In the genomic region with DNA sequence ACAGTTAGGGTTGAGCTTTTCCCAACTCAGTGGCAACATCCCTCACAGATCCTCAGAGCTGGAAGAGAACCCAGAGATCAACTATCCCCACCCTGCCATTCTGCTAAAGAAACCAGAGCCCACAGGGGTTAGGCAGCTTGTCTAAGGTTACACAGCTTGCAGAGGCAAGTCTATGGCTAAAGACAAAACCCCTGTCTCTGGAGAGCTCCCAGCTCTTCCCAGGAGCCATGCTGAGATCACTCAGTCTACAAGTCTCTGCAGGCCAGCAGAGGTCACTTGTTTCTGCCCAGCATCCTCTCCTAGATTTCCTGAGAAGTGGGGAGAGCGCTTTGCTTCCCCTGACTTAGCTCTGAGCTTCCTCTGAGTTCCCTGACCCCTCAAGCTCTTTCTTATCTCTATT, we compare ENCODE assay signal across 21 cellular contexts. TPM values are rescaled to one million over a fixed set of nuclear protein-coding genes. Genes with fewer than 3 reads are reported as not detected.
DNase-seq lines count a peak whose midpoint lies in the region; ATAC-seq and TF ChIP-seq lines count a peak whose summit lies in the region.
"Had no signal": no experiment of that assay in that cellular context is flagged by ENCODE, and none has a peak within 500 bp of the region (broad histone marks: within the 10 kb centered on the region; RNA-seq: fewer than 3 reads in every experiment).

No MANE protein-coding gene starts in this region.

- TF ChIP-seq CTCF in WERI-Rb-1 (IDR thresholded peaks at IDR 0.05; ENCODE audit: low read depth, low read length) (peak; percentile 34; the same call in 1 of the 2 replicates), foreskin keratinocyte (conservative IDR thresholded peaks at IDR 0.05) (peak; percentile 37)

- no peaks in the 10 kb centered on the region for H3K9me3 ChIP-seq in WERI-Rb-1 (ENCODE audit: severe bottlenecking)
- H3K9me3 ChIP-seq: HAP-1, tibial nerve had no signal

- H3K36me3 Mint-ChIP-seq in stimulated activated effector memory CD8-positive, alpha-beta T cell treated with anti-CD3 and anti-CD28 coated beads, Interleukin-12 subunit alpha, Interleukin-12 subunit beta, amount 100 ng/mL, for 72 hours, result no peaks in the 10 kb centered on the region
- H3K36me3 Mint-ChIP-seq: IgD-negative memory B cell had no signal

- DNase-seq in NCI-H2171 treated with DMSO at 0.1 percent for 48 hours (lab: John Stamatoyannopoulos, UW), result peak; percentile 49
- DNase-seq in NCI-H2171 (lab: John Stamatoyannopoulos, UW), result no peak
- peak; percentile 40 for DNase-seq in WERI-Rb-1
- DNase-seq in foreskin keratinocyte, result peak; percentile 49 to 72
- DNase-seq in stimulated activated effector memory CD8-positive, alpha-beta T cell treated with anti-CD3 and anti-CD28 coated beads, Interleukin-12 subunit alpha, Interleukin-12 subunit beta, amount 100 ng/mL, for 72 hours (ENCODE audit: low spot score in 2 of 2), result no peak
- no peak for DNase-seq in Kasumi-1 (lab: John Stamatoyannopoulos, UW)
- DNase-seq in NCI-H1694 treated with DMSO at 0.1 percent for 48 hours (lab: John Stamatoyannopoulos, UW), result no peak
- DNase-seq in stimulated activated CD4-positive, alpha-beta T cell treated with anti-CD3 and anti-CD28 coated beads, Interleukin-4, amount 100 ng/mL, for 24 hours, result no peak
- DNase-seq: 8988T; activated CD8-positive, alpha-beta T cell treated with anti-CD3 and anti-CD28 coated beads for 36 hours; CD4-positive, alpha-beta T cell; NCI-H1436 treated with DMSO at 0.1 percent for 48 hours; NCI-H524 treated with DMSO at 0.1 percent for 48 hours; stimulated activated CD4-positive, alpha-beta T cell treated with anti-CD3 and anti-CD28 coated beads, Interleukin-4, amount 100 ng/mL, for 1 hour; SW 1271 had no signal

- no peaks in the 10 kb centered on the region; the same call in 1 of the 2 replicates for H3K36me3 ChIP-seq in WERI-Rb-1
- H3K36me3 ChIP-seq: HAP-1, tibial nerve had no signal

- H3K27me3 ChIP-seq in WERI-Rb-1 (ENCODE audit: insufficient read depth, low read depth, severe bottlenecking), result no peaks in the 10 kb centered on the region
- peaks cover 10% of the 10 kb centered on the region for H3K27me3 ChIP-seq in foreskin keratinocyte
- H3K27me3 ChIP-seq: tibial nerve had no signal

- H3K4me1 Mint-ChIP-seq in stimulated activated effector memory CD8-positive, alpha-beta T cell treated with anti-CD3 and anti-CD28 coated beads, Interleukin-12 subunit alpha, Interleukin-12 subunit beta, amount 100 ng/mL, for 72 hours, result peaks cover 13% of the 10 kb centered on the region
- H3K4me1 Mint-ChIP-seq: activated T-helper 17 cell treated with anti-CD3 and anti-CD28 coated beads, Interleukin-2, amount 50 U/mL, for 72 hours had no signal

- H3K4me1 ChIP-seq in foreskin keratinocyte, result no peaks in the 10 kb centered on the region
- H3K4me1 ChIP-seq: HAP-1 had no signal

- peak; percentile 63 for ATAC-seq in foreskin keratinocyte
- ATAC-seq in stimulated activated effector memory CD8-positive, alpha-beta T cell treated with anti-CD3 and anti-CD28 coated beads, Interleukin-12 subunit alpha, Interleukin-12 subunit beta, amount 100 ng/mL, for 72 hours, result no peak
- ATAC-seq: activated CD8-positive, alpha-beta T cell treated with anti-CD3 and anti-CD28 coated beads for 36 hours; activated T-helper 17 cell treated with anti-CD3 and anti-CD28 coated beads, Interleukin-2, amount 50 U/mL, for 72 hours; sciatic nerve had no signal

- H3K27ac Mint-ChIP-seq in stimulated activated effector memory CD8-positive, alpha-beta T cell treated with anti-CD3 and anti-CD28 coated beads, Interleukin-12 subunit alpha, Interleukin-12 subunit beta, amount 100 ng/mL, for 72 hours, result peak overlapping the region; percentile 45
- H3K27ac Mint-ChIP-seq: activated CD8-positive, alpha-beta T cell treated with anti-CD3 and anti-CD28 coated beads for 36 hours; activated T-helper 17 cell treated with anti-CD3 and anti-CD28 coated beads, Interleukin-2, amount 50 U/mL, for 72 hours; CD4-positive, alpha-beta T cell; IgD-negative memory B cell had no signal

- H3K4me3 Mint-ChIP-seq in stimulated activated effector memory CD8-positive, alpha-beta T cell treated with anti-CD3 and anti-CD28 coated beads, Interleukin-12 subunit alpha, Interleukin-12 subunit beta, amount 100 ng/mL, for 72 hours, result no peak overlapping the region
- H3K4me3 Mint-ChIP-seq: activated CD8-positive, alpha-beta T cell treated with anti-CD3 and anti-CD28 coated beads for 36 hours; activated T-helper 17 cell treated with anti-CD3 and anti-CD28 coated beads, Interleukin-2, amount 50 U/mL, for 72 hours; CD4-positive, alpha-beta T cell; IgD-negative memory B cell had no signal

- H3K27ac ChIP-seq in WERI-Rb-1 (peak overlapping the region; percentile 73), foreskin keratinocyte (no peak overlapping the region)
- H3K27ac ChIP-seq: tibial nerve had no signal

- no peaks in the 10 kb centered on the region for H3K9me3 Mint-ChIP-seq in stimulated activated effector memory CD8-positive, alpha-beta T cell treated with anti-CD3 and anti-CD28 coated beads, Interleukin-12 subunit alpha, Interleukin-12 subunit beta, amount 100 ng/mL, for 72 hours
- H3K9me3 Mint-ChIP-seq: activated CD8-positive, alpha-beta T cell treated with anti-CD3 and anti-CD28 coated beads for 36 hours; activated T-helper 17 cell treated with anti-CD3 and anti-CD28 coated beads, Interleukin-2, amount 50 U/mL, for 72 hours; CD4-positive, alpha-beta T cell; IgD-negative memory B cell had no signal

- no peak overlapping the region for H3K4me3 ChIP-seq in WERI-Rb-1 (ENCODE audit: low read depth, low read length)
- H3K4me3 ChIP-seq: HAP-1, tibial nerve had no signal

RNA-seq across cellular contexts. Expression of gene LOXL4, which starts 28.5 kb away (rescaled TPM):
- 0.03 and 0.04 TPM in 2 replicates for total RNA-seq in foreskin keratinocyte
- 0.03 and 0.06 TPM in 2 replicates for polyA plus RNA-seq in foreskin keratinocyte
- total RNA-seq: activated CD8-positive, alpha-beta T cell treated with anti-CD3 and anti-CD28 coated beads for 36 hours; activated T-helper 17 cell treated with anti-CD3 and anti-CD28 coated beads, Interleukin-2, amount 50 U/mL, for 72 hours; CD4-positive, alpha-beta T cell; G401 had no signal

Comparison
In these comparisons a context has a peak if more than half of its experiments do, and no peak if none do; other contexts are left out.
1. DNase-seq: peak in NCI-H2171 treated with DMSO at 0.1 percent for 48 hours (single experiment), WERI-Rb-1 (single experiment) and foreskin keratinocyte (2 of 2); none in NCI-H2171 (single experiment), stimulated activated effector memory CD8-positive, alpha-beta T cell treated with anti-CD3 and anti-CD28 coated beads, Interleukin-12 subunit alpha, Interleukin-12 subunit beta, amount 100 ng/mL, for 72 hours (0 of 2), Kasumi-1 (0 of 2), NCI-H1694 treated with DMSO at 0.1 percent for 48 hours (single experiment) and stimulated activated CD4-positive, alpha-beta T cell treated with anti-CD3 and anti-CD28 coated beads, Interleukin-4, amount 100 ng/mL, for 24 hours (single experiment).